In the genomic region with DNA sequence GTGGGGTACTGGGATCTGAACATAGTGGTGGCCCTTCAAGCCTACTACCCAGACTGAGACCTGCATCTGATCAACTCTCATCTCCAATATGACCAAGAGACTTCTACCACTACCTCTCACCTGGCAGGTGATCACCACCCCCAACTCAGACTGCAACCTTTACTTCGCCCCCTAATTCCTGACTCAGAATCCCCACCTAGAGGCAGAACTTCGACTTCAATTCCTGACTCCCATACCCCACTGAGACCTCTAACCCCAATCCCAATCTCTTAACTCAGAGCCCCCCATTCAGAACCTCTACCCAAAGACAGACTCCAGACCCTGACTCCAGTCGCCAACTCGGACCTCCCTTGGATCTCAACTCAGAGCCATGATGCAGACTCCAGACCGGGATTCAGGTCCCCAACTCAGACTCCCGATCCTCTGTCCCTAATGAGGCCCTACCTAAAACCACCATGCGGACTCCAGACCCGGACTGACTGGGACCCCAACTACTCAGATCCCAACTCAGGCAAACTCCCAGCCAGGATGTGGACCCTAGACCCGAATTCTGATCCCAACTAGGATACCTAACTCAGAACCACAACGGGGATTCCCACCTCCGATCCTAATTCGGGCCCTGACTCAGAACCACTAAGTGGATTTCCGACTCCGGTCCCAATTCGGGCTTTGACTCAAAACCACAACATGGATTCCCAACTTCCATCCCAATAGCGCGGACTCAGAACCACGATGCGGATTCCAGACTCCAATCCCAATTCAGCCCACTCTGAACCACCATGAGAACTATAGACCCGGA, we compare ENCODE assay signal across 8 cellular contexts. TPM values are rescaled to one million over a fixed set of nuclear protein-coding genes. Genes with fewer than 3 reads are reported as not detected.
DNase-seq lines count a peak whose midpoint lies in the region; FAIRE-seq and TF ChIP-seq lines count a peak whose summit lies in the region.

No MANE protein-coding gene starts in this region.

- H3K4me1 ChIP-seq in trophoblast cell (ENCODE audit: control insufficient read depth in 1 of 2, insufficient read depth in 2 of 2, low read length in 2 of 2), result peaks cover 18 to 20% of the 10 kb centered on the region in 2 experiments

- H4K91ac ChIP-seq in trophoblast cell (ENCODE audit: low read depth, low read length), result no peak overlapping the region

- peak overlapping the region; percentile 59 for H3K18ac ChIP-seq in trophoblast cell (ENCODE audit: low read length)

- H3K4me3 ChIP-seq in trophoblast cell (ENCODE audit: low read depth, low read length), result peak overlapping the region; percentile 77

- peaks cover 17% of the 10 kb centered on the region for H3K79me2 ChIP-seq in trophoblast cell (ENCODE audit: control insufficient read depth, insufficient read depth, low read length, poor library complexity)

- DNase-seq in EL (peak; percentile 14), RWPE1 (ENCODE audit: low spot score) (no peak), fibroblast of peridontal ligament (ENCODE audit: extremely low read depth) (peak; percentile 25), trophoblast cell (peak in 1 of 2 donors; percentile 3), D721Med (ENCODE audit: insufficient read length, low spot score) (no peak), NCI-H1417 treated with DMSO at 0.1 percent for 48 hours (lab: John Stamatoyannopoulos, UW) (no peak), hippocampal formation (lab: John Stamatoyannopoulos, UW) (no peak), kidney tubule cell (ENCODE audit: low spot score) (no peak)

- H3K14ac ChIP-seq in trophoblast cell (ENCODE audit: low read length), result peak overlapping the region; percentile 52

- FAIRE-seq in D721Med (lab: Jason Lieb, UNC), result no peak

- peak overlapping the region; percentile 80 for H3K4ac ChIP-seq in trophoblast cell (ENCODE audit: low read depth, low read length)

- peaks cover 11% of the 10 kb centered on the region for H3K79me1 ChIP-seq in trophoblast cell (ENCODE audit: low read length)

- peak overlapping the region; percentile 13 for H2AK5ac ChIP-seq in trophoblast cell (ENCODE audit: low read length)

- H3K9ac ChIP-seq in trophoblast cell (ENCODE audit: low read length), result peak overlapping the region; percentile 71

- peaks cover 0 to 2% of the 10 kb centered on the region in 2 experiments for H3K36me3 ChIP-seq in trophoblast cell (ENCODE audit: control insufficient read depth in 1 of 2, insufficient read depth in 2 of 2, low read length in 2 of 2)

- H2BK5ac ChIP-seq in trophoblast cell (ENCODE audit: low read depth, low read length, poor library complexity), result no peak overlapping the region

- peak overlapping the region; percentile 79 for H3K4me2 ChIP-seq in trophoblast cell (ENCODE audit: low read length)

- no peak overlapping the region for H4K8ac ChIP-seq in trophoblast cell (ENCODE audit: low read depth, low read length)

- no peak overlapping the region for H2BK120ac ChIP-seq in trophoblast cell (ENCODE audit: insufficient read depth, low read length, poor library complexity)

- no peak overlapping the region for H2BK12ac ChIP-seq in trophoblast cell (ENCODE audit: low read length)

- H3K27me3 ChIP-seq in trophoblast cell (ENCODE audit: insufficient read depth, low read length), result no peaks in the 10 kb centered on the region

- TF ChIP-seq CTCF in RWPE1 (conservative IDR thresholded peaks at IDR 0.05; ENCODE audit: low read depth) (no peak), D721Med (IDR thresholded peaks at IDR 0.05; ENCODE audit: insufficient read depth, missing control alignments) (no peak)

- no peak overlapping the region for H3K23ac ChIP-seq in trophoblast cell (ENCODE audit: low read length)

- no CpG with 5 or more reads among the region's 20 CpGs for WGBS in trophoblast cell (ENCODE audit: extremely low coverage, insufficient coverage, insufficient read length)

- H3K27ac ChIP-seq in RWPE1 (peak overlapping the region; percentile 82), trophoblast cell (ENCODE audit: low read depth, low read length) (no peak overlapping the region)

- no peak overlapping the region for H4K12ac ChIP-seq in trophoblast cell (ENCODE audit: low read depth, low read length)

- CTCF ChIA-PET in RWPE1 (lab: Yijun Ruan, JAX), result interaction anchor here (0.6 kb wide), 1 partner anchor 193 kb away, joined by 3 read pairs; no protein-coding TSS in a partner anchor

- H3K9me3 ChIP-seq in trophoblast cell (ENCODE audit: insufficient read depth, low read depth, low read length), result peaks cover 5% of the 10 kb centered on the region

- no peak overlapping the region for H2AFZ ChIP-seq in trophoblast cell (ENCODE audit: insufficient read depth, low read length, poor library complexity)

- POLR2A ChIA-PET in RWPE1 (lab: Yijun Ruan, JAX; ENCODE audit: low non-redundant PET), result no interaction called here

RNA-seq across cellular contexts. Expression of a gene that starts 1.2 kb away (rescaled TPM):
- polyA plus RNA-seq in trophoblast cell (2013), result 0.19 and 0.21 TPM in 2 replicates

Comparison
In these comparisons a context has a peak if more than half of its experiments do, and no peak if none do; other contexts are left out.
1. DNase-seq: peak in EL (single experiment) and fibroblast of peridontal ligament (single experiment); none in RWPE1 (single experiment), D721Med (single experiment), NCI-H1417 treated with DMSO at 0.1 percent for 48 hours (single experiment), hippocampal formation (0 of 2) and kidney tubule cell (single experiment).